18 cellular contexts compared by ENCODE assay signal in the genomic region with DNA sequence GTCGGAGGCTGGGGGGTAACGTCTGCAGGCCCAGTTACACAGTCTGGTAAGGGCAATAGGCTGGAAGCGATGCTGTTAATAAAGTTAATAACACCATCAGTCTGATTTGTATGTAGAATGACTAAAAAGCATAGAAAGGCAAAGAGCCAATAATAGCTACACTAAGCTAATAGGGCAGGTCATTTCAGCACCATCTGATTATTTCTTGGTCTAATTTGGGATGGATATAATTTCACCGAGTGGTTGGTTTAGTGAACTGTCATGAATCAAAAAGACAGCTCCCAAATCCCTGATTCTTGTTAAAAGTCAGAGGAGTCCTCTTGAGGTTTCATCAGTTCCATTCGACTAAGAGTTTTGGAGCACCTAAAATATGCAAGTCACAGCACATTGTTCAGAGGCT.
DNase-seq lines count a peak whose midpoint lies in the region; ATAC-seq and TF ChIP-seq lines count a peak whose summit lies in the region.
"Had no signal": no experiment of that assay in that cellular context is flagged by ENCODE, and none has a peak within 500 bp of the region (broad histone marks: within the 10 kb centered on the region; RNA-seq: fewer than 3 reads in every experiment).

No MANE protein-coding gene starts in this region.

- H3K4me1 Mint-ChIP-seq in IgD-negative memory B cell, result peaks cover 32 to 43% (median 37%) of the 10 kb centered on the region in 3 donors

- TF ChIP-seq CTCF in A673 (conservative IDR thresholded peaks at IDR 0.05; ENCODE audit: low read depth, low read length), result no peak

- H3K4me1 ChIP-seq in A673 (ENCODE audit: insufficient read depth, low read length, poor library complexity, severe bottlenecking), result peaks cover 63% of the 10 kb centered on the region
- H3K4me1 ChIP-seq: BE2C had no signal

- peaks cover 7% of the 10 kb centered on the region for H3K36me3 Mint-ChIP-seq in IgD-negative memory B cell
- H3K36me3 Mint-ChIP-seq: CD14-positive monocyte had no signal

- H3K4me3 ChIP-seq in A673 (ENCODE audit: low read depth, low read length, poor library complexity, severe bottlenecking), result no peak overlapping the region
- H3K4me3 ChIP-seq: K562 had no signal

- H3K27me3 ChIP-seq in A673 (replicated peaks; ENCODE audit: insufficient read depth, low read depth, low read length, poor library complexity), result no peaks in the 10 kb centered on the region
- H3K27me3 ChIP-seq: BE2C had no signal

- H3K4me3 Mint-ChIP-seq in IgD-negative memory B cell, result peak overlapping the region in 1 of 4 donors; percentile 12
- H3K4me3 Mint-ChIP-seq: CD14-positive monocyte; CD4-positive, alpha-beta memory T cell; H9 had no signal

- CTCF ChIA-PET in A673 (lab: Charles Lee), result interaction anchor here (1.1 kb wide), 1 partner anchor 114 kb away, joined by 6 read pairs; no protein-coding TSS in a partner anchor

- H3K9me3 Mint-ChIP-seq in IgD-negative memory B cell, result peaks cover 0 to 6% (median 0%) of the 10 kb centered on the region in 3 donors

- TSS peak; percentile 44 for BruUV-seq in A673 (replicated peaks; lab: Mats Ljungman, UMichigan)

- DNase-seq in NCI-H2227 treated with DMSO at 0.1 percent for 48 hours (lab: John Stamatoyannopoulos, UW) (peak; percentile 9), NCI-H2227 (lab: John Stamatoyannopoulos, UW; ENCODE audit: unreplicated experiment) (no peak), A673 (ENCODE audit: low spot score) (peak; percentile 91), H4 (ENCODE audit: low spot score) (no peak), dedifferentiated amniotic fluid mesenchymal stem cell (ENCODE audit: extremely low spot score) (no peak)
- DNase-seq: 8988T; ACHN; BE2C; CD4-positive, alpha-beta memory T cell; DMS153; DMS79; GDM1; GOT3; H9 had no signal

- intact Hi-C loops in A673 (cut with micrococcal nuclease; ENCODE audit: unreplicated experiment), result loop anchor here (5.0 kb wide), 3 partner anchors 170 to 320 kb away; no protein-coding TSS in a partner anchor

- ATAC-seq in HG03521 (IDR thresholded peaks at IDR 0.05; ENCODE audit: unreplicated experiment), result no peak
- ATAC-seq: K562 had no signal

- H3K27ac Mint-ChIP-seq in IgD-negative memory B cell, result peak overlapping the region in 2 of 3 donors; percentile 15 to 95

- H3K27me3 Mint-ChIP-seq in IgD-negative memory B cell, result no peaks in the 10 kb centered on the region
- H3K27me3 Mint-ChIP-seq: CD4-positive, alpha-beta memory T cell had no signal

- no peaks in the 10 kb centered on the region for H3K9me3 ChIP-seq in A673 (ENCODE audit: low read depth, low read length, poor library complexity, severe bottlenecking)
- H3K9me3 ChIP-seq: BE2C had no signal

- POLR2A ChIA-PET in A673 (lab: Charles Lee; ENCODE audit: low non-redundant PET), result interaction anchor here (0.6 kb wide), 1 partner anchor 170 kb away, joined by 17 read pairs; no protein-coding TSS in a partner anchor

- peak overlapping the region; percentile 96 for H3K27ac ChIP-seq in A673 (ENCODE audit: low read depth, low read length, poor library complexity, severe bottlenecking)

- no peaks in the 10 kb centered on the region for H3K36me3 ChIP-seq in A673 (ENCODE audit: insufficient read depth, low read length, poor library complexity, severe bottlenecking)
- H3K36me3 ChIP-seq: BE2C had no signal

Comparison
In these comparisons a context has a peak if more than half of its experiments do, and no peak if none do; other contexts are left out.
1. DNase-seq: peak in NCI-H2227 treated with DMSO at 0.1 percent for 48 hours (single experiment) and A673 (single experiment); none in NCI-H2227 (single experiment), H4 (single experiment) and dedifferentiated amniotic fluid mesenchymal stem cell (single experiment).